Comparison of ENCODE assay signal across 10 cellular contexts in the genomic region with DNA sequence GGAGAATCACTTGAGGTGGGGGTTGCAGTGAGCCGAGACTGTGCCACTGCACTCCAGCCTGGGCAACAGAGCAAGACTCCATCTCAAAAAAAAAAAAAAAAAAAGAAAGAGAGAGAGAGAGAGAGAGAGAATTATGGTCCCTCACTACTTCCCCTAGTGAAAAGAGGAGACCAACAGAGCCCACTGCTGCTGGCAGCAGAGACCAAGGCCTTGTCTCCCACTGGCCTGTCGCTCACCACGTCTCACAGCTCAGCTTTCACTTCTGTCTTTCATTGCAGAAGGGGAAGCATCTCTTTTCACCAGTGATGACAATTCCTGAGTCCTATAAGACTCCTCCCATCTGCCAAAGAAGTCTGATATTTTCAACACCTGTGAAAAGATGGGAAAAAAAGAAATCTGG.
DNase-seq lines count a peak whose midpoint lies in the region; ATAC-seq and TF ChIP-seq lines count a peak whose summit lies in the region.
"Had no signal": no experiment of that assay in that cellular context is flagged by ENCODE, and none has a peak within 500 bp of the region (broad histone marks: within the 10 kb centered on the region; RNA-seq: fewer than 3 reads in every experiment).

No MANE protein-coding gene starts in this region.

- BruUV-seq in OCI-LY7 (replicated peaks; lab: Mats Ljungman, UMichigan) = no TSS peak

- no peaks in the 10 kb centered on the region for H4K20me1 ChIP-seq in OCI-LY7 (ENCODE audit: insufficient read depth, low read length)

- H3K27ac Mint-ChIP-seq in CD14-positive monocyte = peak overlapping the region; percentile 90 to 98 (median 97)
- H3K27ac Mint-ChIP-seq: activated CD4-positive, alpha-beta memory T cell treated with anti-CD3 and anti-CD28 coated beads, Interleukin-2, amount 10 ng/mL, durations not matched to agents 7 days and 5 days had no signal

- H3K79me2 ChIP-seq in OCI-LY7 (ENCODE audit: insufficient read depth, low read depth, low read length) = no peaks in the 10 kb centered on the region

- DNase-seq in CD14-positive monocyte (ENCODE audit: low spot score) (peak; percentile 73), OCI-LY7 (ENCODE audit: low spot score) (peak; percentile 52), H7 (no peak), prostate gland (ENCODE audit: low spot score) (no peak), A172 (ENCODE audit: low spot score) (no peak)
- DNase-seq: activated CD4-positive, alpha-beta memory T cell treated with anti-CD3 and anti-CD28 coated beads, Interleukin-2, amount 10 ng/mL, durations not matched to agents 7 days and 5 days had no signal

- H2AFZ ChIP-seq in OCI-LY7 (ENCODE audit: low read length) = no peak overlapping the region

- H3K36me3 ChIP-seq in OCI-LY7 (ENCODE audit: insufficient read depth, low read length) = no peaks in the 10 kb centered on the region
- H3K36me3 ChIP-seq in H7 (replicated peaks; ENCODE audit: control insufficient read depth, insufficient read depth, low read length) = no peaks in the 10 kb centered on the region
- H3K36me3 ChIP-seq in prostate gland = no peaks in the 10 kb centered on the region
- H3K36me3 ChIP-seq in gastroesophageal sphincter = no peaks in the 10 kb centered on the region
- H3K36me3 ChIP-seq: tibial nerve had no signal

- TF ChIP-seq EP300 in gastroesophageal sphincter (IDR thresholded peaks at IDR 0.05) = no peak

- no peaks in the 10 kb centered on the region for H3K27me3 Mint-ChIP-seq in CD14-positive monocyte (ENCODE audit: low read depth in 3 of 3)
- H3K27me3 Mint-ChIP-seq: activated CD4-positive, alpha-beta memory T cell treated with anti-CD3 and anti-CD28 coated beads, Interleukin-2, amount 10 ng/mL, durations not matched to agents 7 days and 5 days had no signal

- no peak for TF ChIP-seq POLR2A in prostate gland (IDR thresholded peaks at IDR 0.05)
- TF ChIP-seq POLR2A in gastroesophageal sphincter (IDR thresholded peaks at IDR 0.05) = no peak

- no peaks in the 10 kb centered on the region for H3K27me3 ChIP-seq in H7 (ENCODE audit: control insufficient read depth, insufficient read depth, low read length)
- H3K27me3 ChIP-seq in prostate gland (replicated peaks; ENCODE audit: insufficient read depth) = no peaks in the 10 kb centered on the region
- no peaks in the 10 kb centered on the region for H3K27me3 ChIP-seq in gastroesophageal sphincter
- H3K27me3 ChIP-seq: tibial nerve had no signal

- no peak overlapping the region for H3K4me3 Mint-ChIP-seq in CD14-positive monocyte
- H3K4me3 Mint-ChIP-seq: activated CD4-positive, alpha-beta memory T cell treated with anti-CD3 and anti-CD28 coated beads, Interleukin-2, amount 10 ng/mL, durations not matched to agents 7 days and 5 days had no signal

- H3K4me3 ChIP-seq in OCI-LY7 (ENCODE audit: low read depth, low read length, poor library complexity, severe bottlenecking) = no peak overlapping the region
- H3K4me3 ChIP-seq in H7 (ENCODE audit: insufficient read depth, low read depth, low read length) = no peak overlapping the region
- no peak overlapping the region for H3K4me3 ChIP-seq in prostate gland
- H3K4me3 ChIP-seq in gastroesophageal sphincter = no peak overlapping the region
- H3K4me3 ChIP-seq: tibial nerve had no signal

- TF ChIP-seq CTCF in CD14-positive monocyte (IDR thresholded peaks at IDR 0.05) = no peak
- no peak for TF ChIP-seq CTCF in OCI-LY7 (conservative IDR thresholded peaks at IDR 0.05; ENCODE audit: low read length)
- no peak for TF ChIP-seq CTCF in prostate gland (IDR thresholded peaks at IDR 0.05)
- TF ChIP-seq CTCF in gastroesophageal sphincter (IDR thresholded peaks at IDR 0.05) = no peak

- POLR2A ChIA-PET in OCI-LY7 (lab: Charles Lee) = interaction anchor here (0.8 to 1.7 kb wide), 3 partner anchors 9 to 20 kb away, joined by 3 to 7 read pairs (median 3); no protein-coding TSS in a partner anchor

- H3K4me1 Mint-ChIP-seq in CD14-positive monocyte = peaks cover 60% of the 10 kb centered on the region
- H3K4me1 Mint-ChIP-seq: activated CD4-positive, alpha-beta memory T cell treated with anti-CD3 and anti-CD28 coated beads, Interleukin-2, amount 10 ng/mL, durations not matched to agents 7 days and 5 days had no signal

- intact Hi-C loops in CD14-positive monocyte (cut with micrococcal nuclease) (loop anchor here in 1 of 2 donors (5.0 to 10.0 kb wide), 3 partner anchors 39 to 129 kb away; a partner anchor contains a TSS), OCI-LY7 (cut with micrococcal nuclease; ENCODE audit: unreplicated experiment) (no loop called here), prostate gland (cut with DNase I) (no loop called here)

- no peak overlapping the region for H3K4me2 ChIP-seq in OCI-LY7 (ENCODE audit: low read length)

- CTCF ChIA-PET in OCI-LY7 (lab: Charles Lee; ENCODE audit: unreplicated experiment) = interaction anchor here (0.5 to 0.7 kb wide), 2 partner anchors 157 to 400 kb away, joined by 3 read pairs; no protein-coding TSS in a partner anchor

- H3K27ac ChIP-seq in OCI-LY7 (ENCODE audit: low read depth, low read length, poor library complexity, severe bottlenecking) (no peak overlapping the region), prostate gland (no peak overlapping the region), gastroesophageal sphincter (peak overlapping the region in 1 of 4 donors; percentile 79)
- H3K27ac ChIP-seq: tibial nerve had no signal

- H3K9me3 ChIP-seq in OCI-LY7 (ENCODE audit: low read length) (no peaks in the 10 kb centered on the region), prostate gland (no peaks in the 10 kb centered on the region), gastroesophageal sphincter (no peaks in the 10 kb centered on the region)
- H3K9me3 ChIP-seq: tibial nerve had no signal

- H3K9me3 Mint-ChIP-seq in CD14-positive monocyte = no peaks in the 10 kb centered on the region
- H3K9me3 Mint-ChIP-seq: activated CD4-positive, alpha-beta memory T cell treated with anti-CD3 and anti-CD28 coated beads, Interleukin-2, amount 10 ng/mL, durations not matched to agents 7 days and 5 days had no signal

- ATAC-seq in GM19397 (IDR thresholded peaks at IDR 0.05; ENCODE audit: unreplicated experiment) (peak; percentile 68), HG03045 (IDR thresholded peaks at IDR 0.05; ENCODE audit: unreplicated experiment) (peak; percentile 78), gastroesophageal sphincter (no peak)

- H3K4me1 ChIP-seq in OCI-LY7 (ENCODE audit: insufficient read depth, low read length, poor library complexity, severe bottlenecking) = peaks cover 11% of the 10 kb centered on the region
- peaks cover 2% of the 10 kb centered on the region for H3K4me1 ChIP-seq in prostate gland (replicated peaks)
- peaks cover 30 to 49% (median 31%) of the 10 kb centered on the region in 3 donors for H3K4me1 ChIP-seq in gastroesophageal sphincter

- no peaks in the 10 kb centered on the region for H3K9me2 ChIP-seq in OCI-LY7 (ENCODE audit: insufficient read depth, low read length)

- 98% methylated on average over 3 of the region's 3 CpGs for whole genome bisulfite sequencing in prostate gland
- 80 to 82% methylated on average over 1 to 2 of the region's 3 CpGs for WGBS in gastroesophageal sphincter (ENCODE audit: low coverage in 1 of 2), 2 donors

- peaks cover 0 to 2% of the 10 kb centered on the region in 2 donors for H3K36me3 Mint-ChIP-seq in CD14-positive monocyte

Comparison
In these comparisons a context has a peak if more than half of its experiments do, and no peak if none do; other contexts are left out.
1. DNase-seq: peak in CD14-positive monocyte (single experiment) and OCI-LY7 (single experiment); none in H7 (single experiment), prostate gland (single experiment) and A172 (single experiment).